26 cellular contexts compared by ENCODE assay signal in the genomic region with DNA sequence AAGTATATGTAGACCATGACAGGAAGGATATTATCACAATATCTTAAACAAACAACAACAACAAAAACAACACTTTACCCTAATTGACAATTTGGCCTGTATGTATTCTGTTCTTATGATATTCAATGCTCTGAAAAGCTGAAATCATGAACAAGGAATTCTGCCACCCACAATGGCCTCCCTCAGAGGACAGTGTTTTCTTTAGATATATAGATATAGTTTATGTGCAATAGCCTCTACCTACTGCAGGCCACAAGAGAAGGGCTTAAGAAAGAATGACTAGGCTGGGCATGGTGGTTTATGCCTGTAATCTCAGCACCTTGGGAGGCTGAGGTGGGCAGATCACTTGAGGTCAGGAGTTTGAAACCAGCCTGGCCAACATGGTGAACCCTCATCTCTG.
"Had no signal": no experiment of that assay in that cellular context is flagged by ENCODE, and none has a peak within 500 bp of the region (broad histone marks: within the 10 kb centered on the region; RNA-seq: fewer than 3 reads in every experiment).

No MANE protein-coding gene starts in this region.

- H3K27me3 ChIP-seq: body of pancreas, breast epithelium, cardiac muscle cell, colonic mucosa, esophagus squamous epithelium, gastroesophageal sphincter had no signal

- H3K9me3 ChIP-seq: body of pancreas, colonic mucosa, esophagus squamous epithelium, gastroesophageal sphincter had no signal

- H3K4me1 Mint-ChIP-seq: activated CD4-positive, alpha-beta T cell treated with anti-CD3 and anti-CD28 coated beads, Interleukin-2, amount 10 ng/mL, durations not matched to agents 24 days and 14 days; activated naive CD4-positive, alpha-beta T cell treated with anti-CD3 and anti-CD28 coated beads, Interleukin-2, amount 10 ng/mL, durations not matched to agents 7 days and 5 days; activated naive CD8-positive, alpha-beta T cell treated with anti-CD3 and anti-CD28 coated beads, Interleukin-2, amount 10 ng/mL, durations not matched to agents 7 days and 5 days had no signal

- H3K4me3 Mint-ChIP-seq: activated CD4-positive, alpha-beta memory T cell treated with anti-CD3 and anti-CD28 coated beads for 36 hours; activated CD4-positive, alpha-beta T cell treated with anti-CD3 and anti-CD28 coated beads for 36 hours; activated CD4-positive, alpha-beta T cell treated with anti-CD3 and anti-CD28 coated beads, Interleukin-2, amount 10 ng/mL, durations not matched to agents 24 days and 14 days; activated naive CD4-positive, alpha-beta T cell treated with anti-CD3 and anti-CD28 coated beads, Interleukin-2, amount 10 ng/mL, durations not matched to agents 7 days and 5 days; activated naive CD8-positive, alpha-beta T cell treated with anti-CD3 and anti-CD28 coated beads, Interleukin-2, amount 10 ng/mL, durations not matched to agents 7 days and 5 days; activated T-cell treated with anti-CD3 and anti-CD28 coated beads, Interleukin-2, amount 50 U/mL, for 4 hours had no signal

- DNase-seq: activated CD4-positive, alpha-beta memory T cell treated with anti-CD3 and anti-CD28 coated beads for 36 hours; activated CD4-positive, alpha-beta T cell treated with anti-CD3 and anti-CD28 coated beads for 36 hours; activated CD4-positive, alpha-beta T cell treated with anti-CD3 and anti-CD28 coated beads, Interleukin-2, amount 10 ng/mL, durations not matched to agents 24 days and 14 days; activated CD4-positive, CD25-positive, alpha-beta regulatory T cell; activated CD4-positive, CD25-positive, alpha-beta regulatory T cell treated with anti-CD3 and anti-CD28 coated beads, Interleukin-2, amount 50 U/mL, for 72 hours; activated CD8-positive, alpha-beta memory T cell treated with anti-CD3 and anti-CD28 coated beads for 24 hours; activated gamma-delta T cell; activated naive CD4-positive, alpha-beta T cell; activated naive CD4-positive, alpha-beta T cell treated with anti-CD3 and anti-CD28 coated beads, Interleukin-2, amount 10 ng/mL, durations not matched to agents 7 days and 5 days; activated naive CD8-positive, alpha-beta T cell treated with anti-CD3 and anti-CD28 coated beads, Interleukin-2, amount 10 ng/mL, durations not matched to agents 7 days and 5 days; activated T-cell treated with anti-CD3 and anti-CD28 coated beads, Interleukin-2, amount 50 U/mL, for 4 hours; amniotic stem cell; aorta; body of pancreas; central memory CD4-positive, alpha-beta T cell; cerebellar nuclear complex; colonic mucosa; effector CD8-positive, alpha-beta T cell; esophagus squamous epithelium; foreskin melanocyte; heart right ventricle; T-helper 2 cell had no signal

- H3K4me3 ChIP-seq: body of pancreas, breast epithelium, cardiac muscle cell, colonic mucosa, esophagus squamous epithelium, gastroesophageal sphincter, heart right ventricle had no signal

- H3K27ac ChIP-seq: body of pancreas, breast epithelium, cardiac muscle cell, colonic mucosa, epithelial cell of prostate, esophagus squamous epithelium, gastroesophageal sphincter, heart right ventricle had no signal

- H3K27me3 Mint-ChIP-seq: activated CD4-positive, alpha-beta memory T cell treated with anti-CD3 and anti-CD28 coated beads for 36 hours; activated CD4-positive, alpha-beta T cell treated with anti-CD3 and anti-CD28 coated beads for 36 hours; activated CD4-positive, alpha-beta T cell treated with anti-CD3 and anti-CD28 coated beads, Interleukin-2, amount 10 ng/mL, durations not matched to agents 24 days and 14 days; activated naive CD4-positive, alpha-beta T cell treated with anti-CD3 and anti-CD28 coated beads, Interleukin-2, amount 10 ng/mL, durations not matched to agents 7 days and 5 days; activated naive CD8-positive, alpha-beta T cell treated with anti-CD3 and anti-CD28 coated beads, Interleukin-2, amount 10 ng/mL, durations not matched to agents 7 days and 5 days had no signal

- H3K27ac Mint-ChIP-seq: activated CD4-positive, alpha-beta memory T cell treated with anti-CD3 and anti-CD28 coated beads for 36 hours; activated CD4-positive, alpha-beta T cell treated with anti-CD3 and anti-CD28 coated beads for 36 hours; activated CD4-positive, alpha-beta T cell treated with anti-CD3 and anti-CD28 coated beads, Interleukin-2, amount 10 ng/mL, durations not matched to agents 24 days and 14 days; activated naive CD4-positive, alpha-beta T cell treated with anti-CD3 and anti-CD28 coated beads, Interleukin-2, amount 10 ng/mL, durations not matched to agents 7 days and 5 days; activated naive CD8-positive, alpha-beta T cell treated with anti-CD3 and anti-CD28 coated beads, Interleukin-2, amount 10 ng/mL, durations not matched to agents 7 days and 5 days had no signal

- H3K4me1 ChIP-seq: breast epithelium, colonic mucosa, esophagus squamous epithelium, gastroesophageal sphincter, heart right ventricle had no signal

- H3K36me3 ChIP-seq: breast epithelium, cardiac muscle cell, colonic mucosa, esophagus squamous epithelium, gastroesophageal sphincter, heart right ventricle had no signal
